ENCODE assay signal across 11 cellular contexts in the genomic region with DNA sequence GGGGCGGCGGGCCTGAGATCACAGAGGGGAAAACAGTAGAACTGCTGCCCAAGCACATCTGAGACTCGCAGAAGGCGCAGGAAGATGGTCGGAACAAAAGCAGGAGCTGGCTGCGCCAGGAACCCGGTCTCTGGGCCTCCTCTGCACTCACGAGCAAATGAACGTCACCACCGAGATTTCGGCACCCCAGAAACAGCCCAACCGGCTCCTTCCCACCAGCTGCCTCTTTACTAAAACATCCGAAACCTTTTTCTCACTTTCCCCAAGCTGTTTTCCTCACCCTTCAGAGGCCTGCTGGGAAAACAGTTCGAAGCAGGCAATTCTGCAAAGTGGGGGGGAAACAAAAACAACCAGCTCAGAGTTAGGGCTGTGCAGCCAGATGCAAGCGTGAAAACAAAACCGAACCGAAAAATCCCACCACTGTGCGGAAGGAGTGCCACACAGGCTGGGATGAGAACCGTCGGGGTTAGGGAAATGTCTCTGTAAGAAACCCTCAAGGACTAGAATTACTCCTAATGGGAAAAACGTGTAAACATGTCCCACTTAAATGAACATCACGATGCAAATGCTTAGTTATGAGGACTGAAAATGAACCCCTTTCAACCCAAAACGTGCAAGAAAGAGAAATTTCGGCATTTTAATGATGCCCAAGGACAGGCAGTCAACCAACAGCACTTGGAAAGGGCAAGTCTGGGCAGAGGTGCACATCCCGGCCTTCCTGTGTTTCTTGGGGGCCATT. TPM values are rescaled to one million over a fixed set of nuclear protein-coding genes. Genes with fewer than 3 reads are reported as not detected.
DNase-seq lines count a peak whose midpoint lies in the region; ATAC-seq, FAIRE-seq and TF ChIP-seq lines count a peak whose summit lies in the region.
"Had no signal": no experiment of that assay in that cellular context is flagged by ENCODE, and none has a peak within 500 bp of the region (broad histone marks: within the 10 kb centered on the region; RNA-seq: fewer than 3 reads in every experiment).

No MANE protein-coding gene starts in this region.

- H2AK5ac ChIP-seq in H9 (ENCODE audit: insufficient read length, low read length) = no peak overlapping the region

- H3K4me2 ChIP-seq in H9 (ENCODE audit: insufficient read depth, insufficient read length, low read length) (no peak overlapping the region), HepG2 (ENCODE audit: low read depth, low read length) (no peak overlapping the region)

- H3K79me2 ChIP-seq in H9 (ENCODE audit: insufficient read depth, low read length) = peaks cover 3% of the 10 kb centered on the region; the same call in 1 of the 2 replicates
- H3K79me2 ChIP-seq in HepG2 (ENCODE audit: insufficient read depth, low read length) = peaks cover 11% of the 10 kb centered on the region

- no peak overlapping the region for H2BK12ac ChIP-seq in H9 (ENCODE audit: insufficient read length, low read depth, low read length)

- no peak for TF ChIP-seq POLR2A in HepG2 (IDR thresholded peaks at IDR 0.05; ENCODE audit: insufficient read depth in 1 of 2, low read depth in 2 of 2, low read length in 2 of 2)

- no peak overlapping the region for H2BK15ac ChIP-seq in H9 (ENCODE audit: low read depth, low read length)

- H3K27me3 Mint-ChIP-seq in H9 (ENCODE audit: low read depth) (no peaks in the 10 kb centered on the region), endothelial cell (ENCODE audit: unreplicated experiment) (peaks cover 5% of the 10 kb centered on the region)

- no peak overlapping the region; the same call in 1 of the 2 replicates for H3K14ac ChIP-seq in H9 (ENCODE audit: insufficient read depth, low read length)

- no peak for FAIRE-seq in HepG2 (lab: Jason Lieb, UNC)

- intact Hi-C loops in HepG2 (cut with micrococcal nuclease; ENCODE audit: unreplicated experiment) = no loop called here

- no peak overlapping the region for H2BK5ac ChIP-seq in H9 (ENCODE audit: insufficient read length, low read length)

- CTCF ChIA-PET in HepG2 (lab: Yijun Ruan, JAX; ENCODE audit: low intra/inter-chr PET ratio, low total read pairs) = no interaction called here

- H3K79me1 ChIP-seq in H9 (ENCODE audit: insufficient read depth, low read depth, low read length, poor library complexity, severe bottlenecking) = no peaks in the 10 kb centered on the region

- TF ChIP-seq RAD21 in HepG2 (CRISPR knock-in tag; IDR thresholded peaks at IDR 0.05) = no peak

- no peak overlapping the region for H3K56ac ChIP-seq in H9 (ENCODE audit: insufficient read length, low read depth, low read length)

- H3K4me3 ChIP-seq in HepG2 (replicated peaks in 1 of 3; ENCODE audit: insufficient read depth in 1 of 3, low read depth in 2 of 3, low read length in 3 of 3) = no peak overlapping the region

- H4K91ac ChIP-seq in H9 (ENCODE audit: insufficient read length, low read depth, low read length) = no peak overlapping the region

- H3K36me3 Mint-ChIP-seq in H9 (ENCODE audit: insufficient read depth in 1 of 3, low read depth in 3 of 3) (peaks cover 31 to 49% (median 43%) of the 10 kb centered on the region in 3 experiments), endothelial cell (ENCODE audit: low read depth, unreplicated experiment) (peaks cover 47% of the 10 kb centered on the region)

- H2AFZ ChIP-seq in H9 (ENCODE audit: low read length) (no peak overlapping the region), HepG2 (ENCODE audit: low read length) (no peak overlapping the region)

- H3K27me3 ChIP-seq in H9 (ENCODE audit: insufficient read depth, low read length) (no peaks in the 10 kb centered on the region), HepG2 (ENCODE audit: control insufficient read depth in 1 of 2, insufficient read depth in 2 of 2, low read length in 2 of 2) (no peaks in the 10 kb centered on the region)

- TF ChIP-seq CTCF in H9 (conservative IDR thresholded peaks at IDR 0.05) = no peak
- TF ChIP-seq CTCF in endothelial cell (IDR thresholded peaks at IDR 0.05; ENCODE audit: unreplicated experiment) = no peak
- no peak for TF ChIP-seq CTCF in HepG2 (CRISPR knock-in tag; IDR thresholded peaks at IDR 0.05)

- no peaks in the 10 kb centered on the region for H4K20me1 ChIP-seq in H9 (ENCODE audit: control insufficient read depth, insufficient read depth, insufficient read length)
- 0 out of 2 replicates have a peak, but pooled peaks cover 8% of the 10 kb centered on the region for H4K20me1 ChIP-seq in HepG2 (ENCODE audit: insufficient read depth, low read length)

- WGBS in H9 (ENCODE audit: extremely low coverage, insufficient read length, low lambda C conversion rate) = no CpG with 5 or more reads among the region's 25 CpGs
- 91% methylated on average over 24 of the region's 25 CpGs for WGBS in HepG2 (ENCODE audit: low lambda C conversion rate)

- H4K5ac ChIP-seq in H9 (ENCODE audit: insufficient read length, low read depth, low read length) = no peak overlapping the region

- peak overlapping the region; percentile 9 for H3K18ac ChIP-seq in H9 (ENCODE audit: insufficient read length, low read depth, low read length)

- no peak overlapping the region for H3K4ac ChIP-seq in H9 (ENCODE audit: low read depth, low read length)

- no peak overlapping the region for H2BK20ac ChIP-seq in H9 (ENCODE audit: low read depth, low read length, poor library complexity, severe bottlenecking)

- H4K8ac ChIP-seq in H9 (replicated peaks; ENCODE audit: insufficient read length, low read depth, low read length) = no peak overlapping the region

- H3K9me3 Mint-ChIP-seq in H9 (peaks cover 4 to 5% of the 10 kb centered on the region in 2 experiments), endothelial cell (ENCODE audit: unreplicated experiment) (no peaks in the 10 kb centered on the region)

- DNase-seq in H9 = no peak
- DNase-seq in endothelial cell (ENCODE audit: low spot score) = no peak
- DNase-seq in HepG2 (ENCODE audit: low spot score) = no peak
- peak; percentile 39 for DNase-seq in stromal cell of bone marrow (ENCODE audit: low read depth)
- no peak for DNase-seq in activated CD8-positive, alpha-beta memory T cell treated with anti-CD3 and anti-CD28 coated beads, Interleukin-2, amount 50 U/mL, for 4 hours
- no peak for DNase-seq in mesenteric fat pad (ENCODE audit: low spot score)
- no peak for DNase-seq in NCI-H510A (lab: John Stamatoyannopoulos, UW)
- no peak for DNase-seq in effector CD4-positive, alpha-beta T cell
- DNase-seq: midbrain, NCI-H446 treated with DMSO at 0.1 percent for 48 hours had no signal

- H3K36me3 ChIP-seq in HepG2 (replicated peaks in 1 of 2; ENCODE audit: control insufficient read depth in 1 of 2, insufficient read depth in 2 of 2, low read length in 2 of 2) = peaks cover 15 to 47% of the 10 kb centered on the region in 2 experiments

- H3K9me3 ChIP-seq in H9 (ENCODE audit: control insufficient read depth, low read depth, low read length) (no peaks in the 10 kb centered on the region), HepG2 (ENCODE audit: low read length) (no peaks in the 10 kb centered on the region)

- H2BK120ac ChIP-seq in H9 (ENCODE audit: low read depth, low read length, poor library complexity, severe bottlenecking) = no peak overlapping the region

- H3K4me1 ChIP-seq in H9 (ENCODE audit: insufficient read depth, low read length) = peaks cover 3% of the 10 kb centered on the region
- H3K4me1 ChIP-seq in HepG2 (ENCODE audit: insufficient read depth, low read length) = no peaks in the 10 kb centered on the region

- ATAC-seq in HepG2 = no peak

- H3K27ac Mint-ChIP-seq in H9 (peak overlapping the region; percentile 78 to 98 (median 98)), endothelial cell (ENCODE audit: unreplicated experiment) (no peak overlapping the region)

- H3K23ac ChIP-seq in H9 (ENCODE audit: insufficient read length, low read depth, low read length) = no peak overlapping the region

- TF ChIP-seq EP300 in HepG2 (IDR thresholded peaks at IDR 0.05; ENCODE audit: low read depth in 2 of 2, low read length in 2 of 2) = no peak
- no peak for TF ChIP-seq EP300 in HepG2 (CRISPR knock-in tag; IDR thresholded peaks at IDR 0.05; ENCODE audit: borderline replicate concordance)

- peak overlapping the region in 1 of 2 experiments; percentile 62; a peak in 2 of 5 replicates for H3K4me3 Mint-ChIP-seq in H9
- peak overlapping the region; percentile 74 for H3K4me3 Mint-ChIP-seq in endothelial cell (ENCODE audit: unreplicated experiment)

- BruUV-seq in HepG2 (replicated peaks; lab: Mats Ljungman, UMichigan) = no TSS peak

- H3K27ac ChIP-seq in H9 (ENCODE audit: insufficient read length, low read depth, low read length) (peak overlapping the region; percentile 39), HepG2 (ENCODE audit: extremely low read length, insufficient read depth, low read length) (no peak overlapping the region)
- H3K27ac ChIP-seq: HL-60 had no signal

- H3T11ph ChIP-seq in H9 (ENCODE audit: low read length) = no peak overlapping the region

- H3K4me1 Mint-ChIP-seq in H9 (peaks cover 31 to 38% of the 10 kb centered on the region in 2 experiments), endothelial cell (ENCODE audit: unreplicated experiment) (peaks cover 10% of the 10 kb centered on the region)

- H3K9ac ChIP-seq in H9 (ENCODE audit: extremely low read depth, insufficient read length, low read length) (no peak overlapping the region), HepG2 (ENCODE audit: insufficient read depth, low read depth, low read length) (no peak overlapping the region)

- POLR2A ChIA-PET in HepG2 (lab: Yijun Ruan, JAX) = no interaction called here

- H3K23me2 ChIP-seq in H9 (ENCODE audit: insufficient read length, low read depth, low read length, poor library complexity, severe bottlenecking) = no peaks in the 10 kb centered on the region

- in situ Hi-C loops in HepG2 (cut with HindIII; ENCODE audit: extremely low pct_ligation_motif_present, low pct_unique_long_range_greater_than_20kb) = no loop called here

RNA-seq across cellular contexts. Expression of a gene that starts 15.9 kb away (rescaled TPM):
- total RNA-seq in H9 (2021) = 42.3 and 44.0 TPM in 2 replicates
- total RNA-seq in endothelial cell (ENCODE audit: unreplicated experiment) = 22.2 TPM
- total RNA-seq in HepG2 (2016; rRNA removed; fragmentation: Illumina TruSeq; extraction: Trizol) = 11.4 and 15.5 TPM in 2 replicates
- 17.0 and 17.1 TPM in 2 replicates for total RNA-seq in HepG2 (2016; cell fraction: cytosol; rRNA removed; fragmentation: Illumina TruSeq; extraction: Trizol; ENCODE audit: low read depth)
- 12.0 and 16.4 TPM in 2 replicates for total RNA-seq in HepG2 (2016; cell fraction: insoluble cytoplasmic fraction; rRNA removed; fragmentation: Illumina TruSeq; extraction: Trizol)
- 20.4 and 22.0 TPM in 2 replicates for total RNA-seq in HepG2 (2016; cell fraction: membrane; rRNA removed; fragmentation: Illumina TruSeq; extraction: Trizol)
- total RNA-seq in HepG2 (2016; cell fraction: nucleus; rRNA removed; fragmentation: Illumina TruSeq; extraction: Trizol) = 10.0 and 12.2 TPM in 2 replicates
- polyA plus RNA-seq in HepG2 (2011; rRNA removed) = 24.3 and 28.9 TPM in 2 replicates
- polyA plus RNA-seq in HepG2 (2011; cell fraction: cytosol; rRNA removed) = 43.6 and 44.6 TPM in 2 replicates
- polyA plus RNA-seq in HepG2 (2011; cell fraction: nucleus; rRNA removed) = 19.8 and 21.8 TPM in 2 replicates
- polyA plus RNA-seq in HepG2 (2012) = 27.9 and 45.4 TPM in 2 replicates
- 32.7 and 33.4 TPM in 2 replicates for polyA plus RNA-seq in HepG2 (2016; cell fraction: cytosol; fragmentation: Illumina TruSeq; extraction: Trizol; ENCODE audit: low read depth)
- polyA plus RNA-seq in HepG2 (2016; cell fraction: insoluble cytoplasmic fraction; fragmentation: Illumina TruSeq; extraction: Trizol; ENCODE audit: low read depth) = 17.5 and 19.2 TPM in 2 replicates
- polyA plus RNA-seq in HepG2 (2016; cell fraction: membrane; fragmentation: Illumina TruSeq; extraction: Trizol; ENCODE audit: low read depth) = 32.3 and 33.0 TPM in 2 replicates
- 15.6 and 21.5 TPM in 2 replicates for polyA plus RNA-seq in HepG2 (2016; cell fraction: nucleus; fragmentation: Illumina TruSeq; extraction: Trizol; ENCODE audit: insufficient read depth, low read depth)
- polyA minus RNA-seq in HepG2 (2011; rRNA and poly(A)+ RNA removed; ENCODE audit: low replicate concordance) = 43.4 and 47.9 TPM in 2 replicates
- polyA minus RNA-seq in HepG2 (2011; cell fraction: cytosol; rRNA and poly(A)+ RNA removed) = 18.8 and 19.4 TPM in 2 replicates
- polyA minus RNA-seq in HepG2 (2011; cell fraction: nucleus; rRNA and poly(A)+ RNA removed) = 16.5 and 19.1 TPM in 2 replicates
- total RNA-seq in mesenteric fat pad = 27.0 TPM

RNA-seq across cellular contexts. Expression of a gene that starts 15.9 kb away (rescaled TPM):
- total RNA-seq in H9 (2021) (61.1 and 63.8 TPM in 2 replicates), endothelial cell (ENCODE audit: unreplicated experiment) (40.2 TPM), HepG2 (2016; rRNA removed; fragmentation: Illumina TruSeq; extraction: Trizol) (28.9 and 29.8 TPM in 2 replicates), mesenteric fat pad (37.2 TPM)
- 4.7 and 6.3 TPM in 2 replicates for total RNA-seq in HepG2 (2016; cell fraction: cytosol; rRNA removed; fragmentation: Illumina TruSeq; extraction: Trizol; ENCODE audit: low read depth)
- total RNA-seq in HepG2 (2016; cell fraction: insoluble cytoplasmic fraction; rRNA removed; fragmentation: Illumina TruSeq; extraction: Trizol) = 24.4 and 29.9 TPM in 2 replicates
- total RNA-seq in HepG2 (2016; cell fraction: membrane; rRNA removed; fragmentation: Illumina TruSeq; extraction: Trizol) = 21.5 and 24.7 TPM in 2 replicates
- 14.1 and 17.2 TPM in 2 replicates for total RNA-seq in HepG2 (2016; cell fraction: nucleus; rRNA removed; fragmentation: Illumina TruSeq; extraction: Trizol)
- 20.0 and 24.1 TPM in 2 replicates for polyA plus RNA-seq in HepG2 (2011; rRNA removed)
- 17.2 and 25.9 TPM in 2 replicates for polyA plus RNA-seq in HepG2 (2011; cell fraction: cytosol; rRNA removed)
- 15.2 and 18.2 TPM in 2 replicates for polyA plus RNA-seq in HepG2 (2011; cell fraction: nucleus; rRNA removed)
- polyA plus RNA-seq in HepG2 (2012) = 18.2 TPM in 2 replicates
- polyA plus RNA-seq in HepG2 (2016; cell fraction: cytosol; fragmentation: Illumina TruSeq; extraction: Trizol; ENCODE audit: low read depth) = 3.0 and 3.2 TPM in 2 replicates
- 25.3 and 26.7 TPM in 2 replicates for polyA plus RNA-seq in HepG2 (2016; cell fraction: insoluble cytoplasmic fraction; fragmentation: Illumina TruSeq; extraction: Trizol; ENCODE audit: low read depth)
- polyA plus RNA-seq in HepG2 (2016; cell fraction: membrane; fragmentation: Illumina TruSeq; extraction: Trizol; ENCODE audit: low read depth) = 10.1 and 11.7 TPM in 2 replicates
- polyA plus RNA-seq in HepG2 (2016; cell fraction: nucleus; fragmentation: Illumina TruSeq; extraction: Trizol; ENCODE audit: insufficient read depth, low read depth) = 17.2 and 17.7 TPM in 2 replicates
- polyA minus RNA-seq in HepG2 (2011; rRNA and poly(A)+ RNA removed; ENCODE audit: low replicate concordance) = 51.4 and 60.3 TPM in 2 replicates
- 25.4 and 30.2 TPM in 2 replicates for polyA minus RNA-seq in HepG2 (2011; cell fraction: cytosol; rRNA and poly(A)+ RNA removed)
- polyA minus RNA-seq in HepG2 (2011; cell fraction: nucleus; rRNA and poly(A)+ RNA removed) = 10.9 and 13.4 TPM in 2 replicates
